Comparison of ENCODE assay signal across 1 cellular context in the genomic region with DNA sequence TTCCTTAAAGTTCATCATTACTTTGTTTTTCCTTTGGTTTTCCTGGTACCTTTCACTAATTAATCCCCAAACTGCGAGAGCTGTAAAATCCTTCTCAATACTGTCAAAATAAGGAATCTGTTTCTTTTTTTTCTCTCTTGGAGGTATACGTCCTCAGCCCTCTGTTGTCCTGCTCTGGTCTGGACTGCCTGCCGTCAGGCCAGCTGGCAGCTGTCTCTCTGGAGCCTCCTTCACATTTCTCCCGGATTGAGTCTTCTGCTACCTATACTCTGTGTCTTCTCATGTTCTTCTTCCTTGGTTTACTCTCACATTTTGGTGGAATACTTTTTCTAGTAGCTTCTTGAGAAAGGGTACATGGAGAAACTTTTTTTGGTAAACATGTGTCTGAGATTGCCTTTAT.
TF ChIP-seq lines count a peak whose summit lies in the region.

No MANE protein-coding gene starts in this region.

TF ChIP-seq in SK-N-SH, 30 proteins besides CTCF, POLR2A, EP300 and RAD21:
- TF ChIP-seq NFIC (IDR thresholded peaks at IDR 0.05; ENCODE audit: borderline replicate concordance) = no peak
- TF ChIP-seq MAX (IDR thresholded peaks at IDR 0.05; ENCODE audit: low read depth) = no peak
- no peak for TF ChIP-seq JUND (IDR thresholded peaks at IDR 0.05)
- no peak for TF ChIP-seq ELF1 (IDR thresholded peaks at IDR 0.05)
- no peak for TF ChIP-seq POLR2AphosphoS5 (IDR thresholded peaks at IDR 0.05; ENCODE audit: low read depth, low read length)
- TF ChIP-seq NRF1 (IDR thresholded peaks at IDR 0.05; ENCODE audit: low read depth, low read length) = no peak
- no peak for TF ChIP-seq PBX3 (IDR thresholded peaks at IDR 0.05)
- TF ChIP-seq, protein P1, sequence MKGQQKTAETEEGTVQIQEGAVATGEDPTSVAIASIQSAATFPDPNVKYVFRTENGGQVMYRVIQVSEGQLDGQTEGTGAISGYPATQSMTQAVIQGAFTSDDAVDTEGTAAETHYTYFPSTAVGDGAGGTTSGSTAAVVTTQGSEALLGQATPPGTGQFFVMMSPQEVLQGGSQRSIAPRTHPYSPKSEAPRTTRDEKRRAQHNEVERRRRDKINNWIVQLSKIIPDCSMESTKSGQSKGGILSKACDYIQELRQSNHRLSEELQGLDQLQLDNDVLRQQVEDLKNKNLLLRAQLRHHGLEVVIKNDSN (IDR thresholded peaks at IDR 0.05; ENCODE audit: borderline replicate concordance, low read depth) = no peak
- no peak for TF ChIP-seq ZBTB33 (IDR thresholded peaks at IDR 0.05; ENCODE audit: borderline replicate concordance, low read depth)
- TF ChIP-seq, protein P2, sequence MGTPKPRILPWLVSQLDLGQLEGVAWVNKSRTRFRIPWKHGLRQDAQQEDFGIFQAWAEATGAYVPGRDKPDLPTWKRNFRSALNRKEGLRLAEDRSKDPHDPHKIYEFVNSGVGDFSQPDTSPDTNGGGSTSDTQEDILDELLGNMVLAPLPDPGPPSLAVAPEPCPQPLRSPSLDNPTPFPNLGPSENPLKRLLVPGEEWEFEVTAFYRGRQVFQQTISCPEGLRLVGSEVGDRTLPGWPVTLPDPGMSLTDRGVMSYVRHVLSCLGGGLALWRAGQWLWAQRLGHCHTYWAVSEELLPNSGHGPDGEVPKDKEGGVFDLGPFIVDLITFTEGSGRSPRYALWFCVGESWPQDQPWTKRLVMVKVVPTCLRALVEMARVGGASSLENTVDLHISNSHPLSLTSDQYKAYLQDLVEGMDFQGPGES (IDR thresholded peaks at IDR 0.05; ENCODE audit: low read depth, low read length) = no peak
- no peak for TF ChIP-seq EZH2phosphoT487 (IDR thresholded peaks at IDR 0.05; ENCODE audit: borderline replicate concordance, low read depth)
- no peak for TF ChIP-seq GABPA (IDR thresholded peaks at IDR 0.05; ENCODE audit: low read depth)
- no peak for TF ChIP-seq MEF2A (IDR thresholded peaks at IDR 0.05; ENCODE audit: borderline replicate concordance, low read depth)
- TF ChIP-seq FOXJ3 (CRISPR knock-in tag; IDR thresholded peaks at IDR 0.05) = no peak
- no peak for TF ChIP-seq YY1 (IDR thresholded peaks at IDR 0.05; ENCODE audit: low read depth)
- TF ChIP-seq RFX5 (IDR thresholded peaks at IDR 0.05; ENCODE audit: low read length) = no peak
- TF ChIP-seq MXI1 (IDR thresholded peaks at IDR 0.05; ENCODE audit: low read depth, low read length) = no peak
- no peak for TF ChIP-seq GATA2 (CRISPR knock-in tag; IDR thresholded peaks at IDR 0.05)
- TF ChIP-seq TEAD4 (IDR thresholded peaks at IDR 0.05; ENCODE audit: borderline replicate concordance, insufficient read depth) = no peak
TF ChIP-seq in SK-N-SH: peak in this region for 0.
